Comparison of ENCODE assay signal across 11 cellular contexts in genomic region chr12:118537481-118537917, GRCh38.
DNase-seq lines count a peak whose midpoint lies in the region; ATAC-seq, FAIRE-seq and TF ChIP-seq lines count a peak whose summit lies in the region.
"Had no signal": no experiment of that assay in that cellular context is flagged by ENCODE, and none has a peak within 500 bp of the region (broad histone marks: within the 10 kb centered on the region; RNA-seq: fewer than 3 reads in every experiment).

No MANE protein-coding gene starts in this region.

- no peaks in the 10 kb centered on the region for H3K27me3 ChIP-seq in heart left ventricle

- FAIRE-seq in H54 (lab: Jason Lieb, UNC) = no peak
- FAIRE-seq: K562 had no signal

- H3K4me3 ChIP-seq in heart left ventricle = no peak overlapping the region
- H3K4me3 ChIP-seq: K562 had no signal

- H3K4me1 ChIP-seq in heart left ventricle = peaks cover 0 to 26% (median 11%) of the 10 kb centered on the region in 12 donors

- H3K27ac ChIP-seq in heart left ventricle = peak overlapping the region; percentile 66 to 97 (median 91)

- H3K36me3 ChIP-seq in heart left ventricle = no peaks in the 10 kb centered on the region

- TF ChIP-seq CTCF in heart left ventricle (IDR thresholded peaks at IDR 0.05) = no peak

- WGBS in heart left ventricle, 4 donors = 31 to 44% (median 39%) methylated on average over 10 of the region's 10 CpGs

- intact Hi-C loops in heart left ventricle (cut with DNase I) = loop anchor here in 3 of 10 donors (2.0 to 10.0 kb wide), 3 partner anchors 17 to 637 kb away; partner anchors contain the start of gene HSPB8 (in 1 of the 3)
- intact Hi-C loops in posterior cingulate gyrus (cut with DNase I) = no loop called here

- ATAC-seq in heart left ventricle (peak; percentile 94 to 97 (median 96)), GM18870 (IDR thresholded peaks at IDR 0.05; ENCODE audit: unreplicated experiment) (no peak), HG03108 (IDR thresholded peaks at IDR 0.05; ENCODE audit: unreplicated experiment) (no peak)
- ATAC-seq: K562 had no signal

- peak in 1 of 2 donors; percentile 26 for TF ChIP-seq POLR2A in heart left ventricle (IDR thresholded peaks at IDR 0.05)
- no peak for TF ChIP-seq POLR2A in H54 (IDR thresholded peaks at IDR 0.05; ENCODE audit: low read depth, low read length)

- DNase-seq in DMS153 treated with DMSO at 0.1 percent for 48 hours (lab: John Stamatoyannopoulos, UW; ENCODE audit: unreplicated experiment) (peak; percentile 91), NCI-H2227 (lab: John Stamatoyannopoulos, UW; ENCODE audit: unreplicated experiment) (peak; percentile 79), heart left ventricle (peak in 4 of 5 donors; percentile 28 to 66 (median 49)), posterior cingulate gyrus (peak in 6 of 10 donors; percentile 10 to 84 (median 38)), SW480 (ENCODE audit: low spot score) (no peak), H54 (ENCODE audit: insufficient read length, low spot score) (no peak)
- DNase-seq: activated naive CD4-positive, alpha-beta T cell treated with Interleukin-2 at 50 U/mL for 16 hours; GDM1 had no signal

- H3K9me3 ChIP-seq in heart left ventricle = no peaks in the 10 kb centered on the region

Comparison
In these comparisons a context has a peak if more than half of its experiments do, and no peak if none do; other contexts are left out.
1. DNase-seq: peak in DMS153 treated with DMSO at 0.1 percent for 48 hours (single experiment), NCI-H2227 (single experiment), heart left ventricle (4 of 5) and posterior cingulate gyrus (6 of 10); none in SW480 (single experiment) and H54 (single experiment).
2. ATAC-seq: peak in heart left ventricle (4 of 4); none in GM18870 (single experiment) and HG03108 (single experiment).